Comparison of ENCODE assay signal across 21 cellular contexts in genomic region chr17:82434216-82434565, GRCh38. TPM values are rescaled to one million over a fixed set of nuclear protein-coding genes. Genes with fewer than 3 reads are reported as not detected.
A peak's percentile ranks its signal among the peaks of the same experiment; 100 is the strongest.
DNase-seq lines count a peak whose midpoint lies in the region; ATAC-seq, FAIRE-seq and TF ChIP-seq lines count a peak whose summit lies in the region.
"Had no signal": no experiment of that assay in that cellular context is flagged by ENCODE, and none has a peak within 500 bp of the region (broad histone marks: within the 10 kb centered on the region; RNA-seq: fewer than 3 reads in every experiment).

No MANE protein-coding gene starts in this region.

- H3K4me3 Mint-ChIP-seq in activated CD4-positive, alpha-beta T cell treated with anti-CD3 and anti-CD28 coated beads for 36 hours = no peak overlapping the region
- no peak overlapping the region for H3K4me3 Mint-ChIP-seq in T-helper 17 cell
- H3K4me3 Mint-ChIP-seq in naive B cell = peak overlapping the region in 7 of 8 donors; percentile 10 to 71 (median 46)
- H3K4me3 Mint-ChIP-seq: brain, neural progenitor cell had no signal

- no peak overlapping the region for H3K27ac Mint-ChIP-seq in activated CD4-positive, alpha-beta T cell treated with anti-CD3 and anti-CD28 coated beads for 36 hours
- H3K27ac Mint-ChIP-seq in T-helper 17 cell (peak overlapping the region; percentile 16), naive B cell (peak overlapping the region in 5 of 6 donors; percentile 49 to 91 (median 85))
- H3K27ac Mint-ChIP-seq: brain, neural progenitor cell had no signal

- intact Hi-C loops in activated CD4-positive, alpha-beta T cell treated with anti-CD3 and anti-CD28 coated beads for 36 hours (cut with DNase I, micrococcal nuclease) = no loop called here
- intact Hi-C loops in lower lobe of right lung (cut with DNase I) = no loop called here

- H3K27me3 Mint-ChIP-seq in activated CD4-positive, alpha-beta T cell treated with anti-CD3 and anti-CD28 coated beads for 36 hours = no peaks in the 10 kb centered on the region
- no peaks in the 10 kb centered on the region for H3K27me3 Mint-ChIP-seq in T-helper 17 cell
- H3K27me3 Mint-ChIP-seq in naive B cell = no peaks in the 10 kb centered on the region
- H3K27me3 Mint-ChIP-seq: brain had no signal

- no peak for TF ChIP-seq CTCF in lower lobe of right lung (IDR thresholded peaks at IDR 0.05)

- no peaks in the 10 kb centered on the region for H3K4me1 ChIP-seq in lower lobe of right lung
- H3K4me1 ChIP-seq: neural progenitor cell, vagina had no signal

- ATAC-seq in activated CD4-positive, alpha-beta T cell treated with anti-CD3 and anti-CD28 coated beads for 36 hours = peak; percentile 39
- ATAC-seq in T-helper 17 cell (peak; percentile 63), naive B cell (ENCODE audit: low read depth in 2 of 2) (peak; percentile 87 to 93), lower lobe of right lung (no peak)
- ATAC-seq: sciatic nerve, SK-N-SH treated with all-trans-retinoic acid at 6 μM for 48 hours had no signal

- CTCF ChIA-PET in activated CD4-positive, alpha-beta T cell treated with anti-CD3 and anti-CD28 coated beads for 36 hours (lab: Charles Lee) = no interaction called here

- H3K36me3 ChIP-seq in lower lobe of right lung = peaks cover 28% of the 10 kb centered on the region
- H3K36me3 ChIP-seq: neural progenitor cell had no signal

- H3K9me3 ChIP-seq in T-helper 17 cell (ENCODE audit: control insufficient read depth, low read length, poor library complexity, severe bottlenecking) (no peaks in the 10 kb centered on the region), lower lobe of right lung (no peaks in the 10 kb centered on the region)
- H3K9me3 ChIP-seq: vagina had no signal

- H3K4me3 ChIP-seq in lower lobe of right lung = no peak overlapping the region
- H3K4me3 ChIP-seq: lung, neural progenitor cell, PC-9, vagina had no signal

- peak; percentile 65 for FAIRE-seq in GM12891 (lab: Jason Lieb, UNC)
- FAIRE-seq: H1 had no signal

- H3K27me3 ChIP-seq in lower lobe of right lung (ENCODE audit: low read depth) = no peaks in the 10 kb centered on the region
- H3K27me3 ChIP-seq: neural progenitor cell, vagina had no signal

- peaks cover 13% of the 10 kb centered on the region for H3K4me1 Mint-ChIP-seq in activated CD4-positive, alpha-beta T cell treated with anti-CD3 and anti-CD28 coated beads for 36 hours
- H3K4me1 Mint-ChIP-seq in T-helper 17 cell = peaks cover 15% of the 10 kb centered on the region
- H3K4me1 Mint-ChIP-seq in naive B cell = peaks cover 14 to 44% (median 37%) of the 10 kb centered on the region in 3 donors
- H3K4me1 Mint-ChIP-seq: brain, neural progenitor cell had no signal

- TF ChIP-seq POLR2A in GM12891 (IDR thresholded peaks at IDR 0.05; ENCODE audit: low read depth, low read length) = no peak

- DNase-seq in activated CD4-positive, alpha-beta T cell treated with anti-CD3 and anti-CD28 coated beads for 36 hours = peak; percentile 43
- DNase-seq in activated CD4-positive, alpha-beta T cell treated with anti-CD3 and anti-CD28 coated beads for 48 hours = no peak
- DNase-seq in GM12891 (ENCODE audit: insufficient read length, low spot score) (no peak), T-helper 17 cell (no peak), naive B cell (peak; percentile 62), COLO668 (lab: John Stamatoyannopoulos, UW; ENCODE audit: unreplicated experiment) (no peak), lower lobe of right lung (no peak), NCI-H1105 (lab: John Stamatoyannopoulos, UW) (no peak)
- DNase-seq: effector CD4-positive, alpha-beta T cell; IMR-90; NCI-H345; PC-9; stimulated activated CD4-positive, alpha-beta T cell treated with anti-CD3 and anti-CD28 coated beads, Interleukin-4, amount 100 ng/mL, for 24 hours had no signal

- H3K9me3 Mint-ChIP-seq in activated CD4-positive, alpha-beta T cell treated with anti-CD3 and anti-CD28 coated beads for 36 hours (ENCODE audit: low read depth) = no peaks in the 10 kb centered on the region
- peaks cover 0 to 1% (median 0%) of the 10 kb centered on the region in 7 donors for H3K9me3 Mint-ChIP-seq in naive B cell
- H3K9me3 Mint-ChIP-seq: brain, neural progenitor cell had no signal

- no peak overlapping the region for H3K27ac ChIP-seq in lower lobe of right lung
- H3K27ac ChIP-seq: neural progenitor cell, PC-9, vagina, VCaP had no signal

- POLR2A ChIA-PET in activated CD4-positive, alpha-beta T cell treated with anti-CD3 and anti-CD28 coated beads for 36 hours (lab: Charles Lee) = no interaction called here

- peaks cover 3% of the 10 kb centered on the region for H3K36me3 Mint-ChIP-seq in activated CD4-positive, alpha-beta T cell treated with anti-CD3 and anti-CD28 coated beads for 36 hours (ENCODE audit: low read depth)
- H3K36me3 Mint-ChIP-seq in T-helper 17 cell (ENCODE audit: low read depth) (peaks cover 8% of the 10 kb centered on the region), naive B cell (peaks cover 9 to 12% of the 10 kb centered on the region in 2 donors)
- H3K36me3 Mint-ChIP-seq: neural progenitor cell had no signal

TF ChIP-seq in GM12891, 5 proteins besides CTCF, POLR2A, EP300 and RAD21:
- no peak for TF ChIP-seq POU2F2 (IDR thresholded peaks at IDR 0.05; ENCODE audit: low read depth, low read length)
- TF ChIP-seq PAX5 (IDR thresholded peaks at IDR 0.05; ENCODE audit: insufficient read depth, low read length, severe bottlenecking) = no peak
- TF ChIP-seq POLR2AphosphoS5 (IDR thresholded peaks at IDR 0.05; ENCODE audit: low read depth, low read length) = no peak
- TF ChIP-seq SPI1 (IDR thresholded peaks at IDR 0.05; ENCODE audit: low read depth, low read length) = no peak
- no peak for TF ChIP-seq TAF1 (IDR thresholded peaks at IDR 0.05; ENCODE audit: low read depth, low read length)

RNA-seq across cellular contexts. Expression of gene OGFOD3, which starts 15.8 kb away (rescaled TPM):
- 10 to 100 TPM; 20.0 to 22.3 TPM for total RNA-seq in activated CD4-positive, alpha-beta T cell treated with anti-CD3 and anti-CD28 coated beads for 36 hours
- polyA plus RNA-seq in GM12891 (2012; ENCODE audit: low read depth, missing spikeins) = 9.9 TPM
- total RNA-seq in T-helper 17 cell (10 to 100 TPM; 15.8 to 16.5 TPM), lower lobe of right lung (27.1 TPM)
- 10 to 100 TPM; 22.8 to 31.6 (median 26.1) TPM for polyA plus RNA-seq in naive B cell (ENCODE audit: low read depth in 6 of 6)

RNA-seq across cellular contexts. Expression of gene HEXD, which starts 16.0 kb away (rescaled TPM):
- total RNA-seq in activated CD4-positive, alpha-beta T cell treated with anti-CD3 and anti-CD28 coated beads for 36 hours = 10 to 100 TPM; 23.3 to 26.0 TPM
- 7.6 TPM for polyA plus RNA-seq in GM12891 (2012; ENCODE audit: low read depth, missing spikeins)
- total RNA-seq in T-helper 17 cell = 10 to 100 TPM; 32.2 to 33.4 TPM
- polyA plus RNA-seq in naive B cell (ENCODE audit: low read depth in 6 of 6) = 10 to 100 TPM; 10.8 to 30.5 (median 18.2) TPM
- total RNA-seq in lower lobe of right lung = 60.2 TPM

RNA-seq across cellular contexts. Expression of gene CYBC1, which starts 16.4 kb away (rescaled TPM):
- total RNA-seq in activated CD4-positive, alpha-beta T cell treated with anti-CD3 and anti-CD28 coated beads for 36 hours = 100 to 1,000 TPM; 286 to 329 TPM
- 104 TPM for polyA plus RNA-seq in GM12891 (2012; ENCODE audit: low read depth, missing spikeins)
- 100 to 1,000 TPM; 110 to 121 TPM for total RNA-seq in T-helper 17 cell
- polyA plus RNA-seq in naive B cell (ENCODE audit: low read depth in 6 of 6) = 100 to 1,000 TPM; 274 to 340 (median 303) TPM
- 132 TPM for total RNA-seq in lower lobe of right lung

RNA-seq across cellular contexts. Expression of gene NARF, which starts 24.4 kb away (rescaled TPM):
- total RNA-seq in activated CD4-positive, alpha-beta T cell treated with anti-CD3 and anti-CD28 coated beads for 36 hours = 10 to 100 TPM; 65.4 to 85.9 TPM
- 119 TPM for polyA plus RNA-seq in GM12891 (2012; ENCODE audit: low read depth, missing spikeins)
- 10 to 100 TPM; 86.2 to 94.4 TPM for total RNA-seq in T-helper 17 cell
- 100 to 1,000 TPM in 3 of 6 donors, 10 to 100 TPM in 3; 72.3 to 137 (median 95.0) TPM for polyA plus RNA-seq in naive B cell (ENCODE audit: low read depth in 6 of 6)
- total RNA-seq in lower lobe of right lung = 54.9 TPM

Comparison
In these comparisons a context has a peak if more than half of its experiments do, and no peak if none do; other contexts are left out.
1. DNase-seq: peak in activated CD4-positive, alpha-beta T cell treated with anti-CD3 and anti-CD28 coated beads for 36 hours (single experiment) and naive B cell (single experiment); none in activated CD4-positive, alpha-beta T cell treated with anti-CD3 and anti-CD28 coated beads for 48 hours (single experiment), GM12891 (single experiment), T-helper 17 cell (0 of 3), COLO668 (single experiment), lower lobe of right lung (single experiment) and NCI-H1105 (single experiment).
2. ATAC-seq: peak in activated CD4-positive, alpha-beta T cell treated with anti-CD3 and anti-CD28 coated beads for 36 hours (single experiment), T-helper 17 cell (single experiment) and naive B cell (2 of 2); none in lower lobe of right lung (0 of 2).
3. H3K4me3 Mint-ChIP-seq: peak in naive B cell (7 of 8); none in activated CD4-positive, alpha-beta T cell treated with anti-CD3 and anti-CD28 coated beads for 36 hours (single experiment) and T-helper 17 cell (single experiment).